12 cellular contexts compared by ENCODE assay signal in genomic region chr7:27890205-27890849, GRCh38.
A peak's percentile ranks its signal among the peaks of the same experiment; 100 is the strongest.
DNase-seq lines count a peak whose midpoint lies in the region; ATAC-seq, FAIRE-seq and TF ChIP-seq lines count a peak whose summit lies in the region.
"Had no signal": no experiment of that assay in that cellular context is flagged by ENCODE, and none has a peak within 500 bp of the region (broad histone marks: within the 10 kb centered on the region; RNA-seq: fewer than 3 reads in every experiment).

No MANE protein-coding gene starts in this region.

- H3K27me3 Mint-ChIP-seq in effector memory CD8-positive, alpha-beta T cell: no peaks in the 10 kb centered on the region

- H3K27me3 ChIP-seq in pancreas: no peaks in the 10 kb centered on the region
- H3K27me3 ChIP-seq: vagina had no signal

- WGBS in pancreas, 2 donors: 21 to 35% methylated on average over 1 of the region's 1 CpG

- H3K4me1 Mint-ChIP-seq in effector memory CD8-positive, alpha-beta T cell (ENCODE audit: low read depth in 2 of 2): peaks cover 1 to 6% of the 10 kb centered on the region in 2 donors

- no peak overlapping the region for H3K27ac Mint-ChIP-seq in activated naive CD4-positive, alpha-beta T cell treated with anti-CD3 and anti-CD28 coated beads, Interleukin-2, amount 50 U/mL, for 72 hours
- H3K27ac Mint-ChIP-seq in effector memory CD8-positive, alpha-beta T cell: no peak overlapping the region

- peaks cover 0 to 21% of the 10 kb centered on the region in 2 donors for H3K36me3 Mint-ChIP-seq in activated naive CD4-positive, alpha-beta T cell treated with anti-CD3 and anti-CD28 coated beads, Interleukin-2, amount 50 U/mL, for 72 hours
- peaks cover 8% of the 10 kb centered on the region for H3K36me3 Mint-ChIP-seq in effector memory CD8-positive, alpha-beta T cell (ENCODE audit: insufficient read depth)

- no peak for DNase-seq in activated naive CD4-positive, alpha-beta T cell treated with anti-CD3 and anti-CD28 coated beads, Interleukin-2, amount 50 U/mL, for 72 hours (ENCODE audit: low spot score in 2 of 2)
- no peak for DNase-seq in activated naive CD4-positive, alpha-beta T cell treated with anti-CD3 and anti-CD28 coated beads, Interleukin-2, amount 50 U/mL, for 16 hours
- no peak for DNase-seq in pancreas
- no peak for DNase-seq in pons (ENCODE audit: low spot score)
- DNase-seq in effector memory CD8-positive, alpha-beta T cell: no peak
- DNase-seq in DMS53 treated with DMSO at 0.1 percent for 48 hours (lab: John Stamatoyannopoulos, UW; ENCODE audit: unreplicated experiment): no peak
- DNase-seq: left cardiac atrium, SK-N-SH had no signal

- ATAC-seq in activated naive CD4-positive, alpha-beta T cell treated with anti-CD3 and anti-CD28 coated beads, Interleukin-2, amount 50 U/mL, for 72 hours: peak; percentile 45 to 83
- ATAC-seq in GM21737 (IDR thresholded peaks at IDR 0.05; ENCODE audit: unreplicated experiment): peak; percentile 96
- ATAC-seq in HG03175 (IDR thresholded peaks at IDR 0.05; ENCODE audit: unreplicated experiment): peak; percentile 100
- ATAC-seq in pancreas: peak; percentile 19 to 77 (median 66)
- ATAC-seq in effector memory CD8-positive, alpha-beta T cell (replicated peaks): no peak
- ATAC-seq: left cardiac atrium had no signal

- H3K4me3 Mint-ChIP-seq in effector memory CD8-positive, alpha-beta T cell: no peak overlapping the region

- intact Hi-C loops in pancreas (cut with DNase I): no loop called here

- H3K9me3 ChIP-seq in pancreas: no peaks in the 10 kb centered on the region
- H3K9me3 ChIP-seq: SK-N-SH, vagina had no signal

- TF ChIP-seq CTCF in pancreas (IDR thresholded peaks at IDR 0.05): no peak

- no peak overlapping the region for H3K27ac ChIP-seq in pancreas
- H3K27ac ChIP-seq: vagina had no signal

- H3K9me3 Mint-ChIP-seq in activated naive CD4-positive, alpha-beta T cell treated with anti-CD3 and anti-CD28 coated beads, Interleukin-2, amount 50 U/mL, for 72 hours: no peaks in the 10 kb centered on the region
- no peaks in the 10 kb centered on the region for H3K9me3 Mint-ChIP-seq in effector memory CD8-positive, alpha-beta T cell

- no peak overlapping the region for H3K4me3 ChIP-seq in pancreas
- H3K4me3 ChIP-seq: vagina had no signal

- peaks cover 0 to 16% (median 0%) of the 10 kb centered on the region in 3 donors for H3K4me1 ChIP-seq in pancreas
- H3K4me1 ChIP-seq: vagina had no signal

- FAIRE-seq in pancreas (lab: Jason Lieb, UNC): no peak
- FAIRE-seq: G401.6 had no signal

- H3K36me3 ChIP-seq in pancreas: no peaks in the 10 kb centered on the region
- H3K36me3 ChIP-seq: vagina had no signal
